Comparison of ENCODE assay signal across 8 cellular contexts in genomic region chr20:45611054-45611453, GRCh38. TPM values are rescaled to one million over a fixed set of nuclear protein-coding genes. Genes with fewer than 3 reads are reported as not detected.
DNase-seq lines count a peak whose midpoint lies in the region; ATAC-seq and TF ChIP-seq lines count a peak whose summit lies in the region.

No MANE protein-coding gene starts in this region.

- no peaks in the 10 kb centered on the region for H4K20me1 ChIP-seq in GM23338 (replicated peaks; ENCODE audit: insufficient read depth)

- no peaks in the 10 kb centered on the region for H3K27me3 Mint-ChIP-seq in GM23338 (ENCODE audit: insufficient read depth, low read depth, poor library complexity)

- H3K4me3 ChIP-seq in GM23338 (no peak overlapping the region), epithelial cell of esophagus (ENCODE audit: low read length) (no peak overlapping the region), HAP-1 (no peak overlapping the region)

- no peak overlapping the region for H3K27ac ChIP-seq in GM23338 (ENCODE audit: low read depth)

- in situ Hi-C loops in HAP-1 (cut with MboI; ENCODE audit: low sequenced_read_pairs), result no loop called here

- ATAC-seq in GM23338, result no peak
- ATAC-seq in HG02678 (IDR thresholded peaks at IDR 0.05; ENCODE audit: unreplicated experiment), result no peak
- ATAC-seq in GM19452 (IDR thresholded peaks at IDR 0.05; ENCODE audit: unreplicated experiment), result no peak

- H3K4me3 Mint-ChIP-seq in GM23338, result no peak overlapping the region

- H3K36me3 Mint-ChIP-seq in GM23338 (ENCODE audit: low read depth), result peaks cover 11% of the 10 kb centered on the region

- H3K27me3 ChIP-seq in GM23338 (ENCODE audit: insufficient read depth), result no peaks in the 10 kb centered on the region
- H3K27me3 ChIP-seq in HAP-1 (ENCODE audit: low read depth), result no peaks in the 10 kb centered on the region

- no peak overlapping the region for H3K4me2 ChIP-seq in GM23338

- peaks cover 25% of the 10 kb centered on the region for H3K9me2 ChIP-seq in GM23338 (ENCODE audit: insufficient read depth)

- TF ChIP-seq CTCF in GM23338 (conservative IDR thresholded peaks at IDR 0.05; ENCODE audit: low read depth in 2 of 2) (no peak), epithelial cell of esophagus (IDR thresholded peaks at IDR 0.05; ENCODE audit: insufficient read depth, low read depth, low read length, missing control alignments) (no peak)

- no peaks in the 10 kb centered on the region for H3K79me2 ChIP-seq in GM23338 (replicated peaks; ENCODE audit: insufficient read depth)

- H3K4me1 ChIP-seq in GM23338 (ENCODE audit: insufficient read depth) (peaks cover 11% of the 10 kb centered on the region; the same call in 1 of the 2 replicates), HAP-1 (no peaks in the 10 kb centered on the region)

- H3K9me3 ChIP-seq in HAP-1, result no peaks in the 10 kb centered on the region

- no peak for DNase-seq in GM23338 (ENCODE audit: low spot score)
- peak; percentile 49 for DNase-seq in NCI-H510A treated with DMSO at 0.1 percent for 48 hours (lab: John Stamatoyannopoulos, UW)
- DNase-seq in epithelial cell of esophagus (ENCODE audit: low read depth), result peak; percentile 86
- peak; percentile 19 to 47 for DNase-seq in stimulated activated CD4-positive, alpha-beta T cell treated with anti-CD3 and anti-CD28 coated beads, Interleukin-2, amount 100 ng/mL, for 48 hours
- no peak for DNase-seq in DMS 273 (lab: John Stamatoyannopoulos, UW; ENCODE audit: unreplicated experiment)
- DNase-seq in HAP-1 (ENCODE audit: low spot score in 2 of 2), result no peak

- H3K36me3 ChIP-seq in GM23338 (ENCODE audit: insufficient read depth) (no peaks in the 10 kb centered on the region), HAP-1 (replicated peaks) (no peaks in the 10 kb centered on the region)

- H3K4me1 Mint-ChIP-seq in GM23338, result peaks cover 10% of the 10 kb centered on the region; the same call in 2 of the 3 replicates

- peaks cover 21% of the 10 kb centered on the region for H3K9me3 Mint-ChIP-seq in GM23338

- no peaks in the 10 kb centered on the region for H3F3A ChIP-seq in GM23338 (replicated peaks; ENCODE audit: low read depth)

- no peak overlapping the region for H3K27ac Mint-ChIP-seq in GM23338

- peak overlapping the region; percentile 86 for H2AFZ ChIP-seq in GM23338

TF ChIP-seq in GM23338, 12 proteins besides CTCF, POLR2A, EP300 and RAD21:
- no peak for TF ChIP-seq REST (IDR thresholded peaks at IDR 0.05; ENCODE audit: unreplicated experiment)
- TF ChIP-seq ZNF114 (CRISPR knock-in tag; IDR thresholded peaks at IDR 0.05), result no peak
- no peak for TF ChIP-seq STAT1 (IDR thresholded peaks at IDR 0.05; ENCODE audit: unreplicated experiment)
- no peak for TF ChIP-seq ZNF462 (CRISPR knock-in tag; IDR thresholded peaks at IDR 0.05)
- no peak for TF ChIP-seq POLR2AphosphoS5 (IDR thresholded peaks at IDR 0.05; ENCODE audit: low read depth)
- TF ChIP-seq EZH2phosphoT487 (IDR thresholded peaks at IDR 0.05; ENCODE audit: unreplicated experiment), result no peak

RNA-seq across cellular contexts. Expression of gene WFDC10A, which starts 18.5 kb away (rescaled TPM):
- total RNA-seq in GM23338 (2014; rRNA removed; shearing (Covaris generic)), result not detected in 2 replicates
- polyA plus RNA-seq in GM23338 (2016; fragmentation: Nextera tagmentation; extraction: Ambion mirVana), result 0.43 TPM in 1 of 2 replicates, not detected in the other

RNA-seq across cellular contexts. Expression of gene WFDC9, which starts 20.0 kb away (rescaled TPM):
- not detected in 2 replicates for total RNA-seq in GM23338 (2014; rRNA removed; shearing (Covaris generic))
- polyA plus RNA-seq in GM23338 (2016; fragmentation: Nextera tagmentation; extraction: Ambion mirVana), result not detected in 2 replicates

RNA-seq across cellular contexts. Expression of gene WFDC8, which starts 32.0 kb away (rescaled TPM):
- total RNA-seq in GM23338 (2014; rRNA removed; shearing (Covaris generic)), result not detected in 2 replicates
- polyA plus RNA-seq in GM23338 (2016; fragmentation: Nextera tagmentation; extraction: Ambion mirVana), result 0.23 TPM in 1 of 2 replicates, not detected in the other

RNA-seq across cellular contexts. Expression of gene WFDC11, which starts 59.0 kb away (rescaled TPM):
- not detected in 2 replicates for total RNA-seq in GM23338 (2014; rRNA removed; shearing (Covaris generic))
- 0.87 TPM in 1 of 2 replicates, not detected in the other for polyA plus RNA-seq in GM23338 (2016; fragmentation: Nextera tagmentation; extraction: Ambion mirVana)

Comparison
In these comparisons a context has a peak if more than half of its experiments do, and no peak if none do; other contexts are left out.
1. DNase-seq: peak in NCI-H510A treated with DMSO at 0.1 percent for 48 hours (single experiment), epithelial cell of esophagus (single experiment) and stimulated activated CD4-positive, alpha-beta T cell treated with anti-CD3 and anti-CD28 coated beads, Interleukin-2, amount 100 ng/mL, for 48 hours (2 of 2); none in GM23338 (single experiment), DMS 273 (single experiment) and HAP-1 (0 of 2).